ENCODE assay signal across 20 cellular contexts in the genomic region with DNA sequence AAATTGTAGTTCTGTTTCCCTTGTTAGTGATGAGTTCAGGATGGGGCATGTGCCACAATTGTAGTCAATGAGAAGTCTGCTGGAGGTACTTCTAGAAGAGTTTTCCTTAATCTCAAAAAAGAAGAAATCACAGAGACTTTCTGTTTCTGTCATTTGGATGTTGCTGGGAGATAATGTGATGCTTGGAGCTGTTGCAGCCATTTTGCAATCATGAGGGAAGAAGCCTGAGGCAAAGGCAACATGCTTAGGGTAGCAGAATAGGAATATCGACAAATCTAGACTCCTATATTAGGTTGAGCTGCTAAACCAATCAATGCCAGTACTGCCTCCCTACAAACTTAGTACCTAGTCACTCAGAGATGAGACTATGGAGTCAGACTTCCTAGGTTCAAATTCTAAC. TPM values are rescaled to one million over a fixed set of nuclear protein-coding genes. Genes with fewer than 3 reads are reported as not detected.
A peak's percentile ranks its signal among the peaks of the same experiment; 100 is the strongest.
DNase-seq lines count a peak whose midpoint lies in the region; ATAC-seq, FAIRE-seq and TF ChIP-seq lines count a peak whose summit lies in the region.
"Had no signal": no experiment of that assay in that cellular context is flagged by ENCODE, and none has a peak within 500 bp of the region (broad histone marks: within the 10 kb centered on the region; RNA-seq: fewer than 3 reads in every experiment).

No MANE protein-coding gene starts in this region.

- no peaks in the 10 kb centered on the region for H3K36me3 Mint-ChIP-seq in immature natural killer cell
- H3K36me3 Mint-ChIP-seq: CD8-positive, alpha-beta T cell had no signal

- TF ChIP-seq CTCF in left ventricle myocardium inferior (IDR thresholded peaks at IDR 0.05; ENCODE audit: borderline replicate concordance) (no peak), right atrium auricular region (IDR thresholded peaks at IDR 0.05) (no peak), GM12878 (IDR thresholded peaks at IDR 0.05 in 2 of 3, conservative IDR thresholded peaks at IDR 0.05 in 1 of 3; ENCODE audit: control insufficient read depth in 2 of 3, extremely low read depth in 1 of 3, insufficient read depth in 1 of 3, low read depth in 3 of 3, low read length in 3 of 3) (no peak), gastrocnemius medialis (IDR thresholded peaks at IDR 0.05 in 4 of 5, conservative IDR thresholded peaks at IDR 0.05 in 1 of 5) (no peak)

- no peak overlapping the region for H3K9ac ChIP-seq in GM12878 (ENCODE audit: control insufficient read depth, insufficient read depth, low read length)
- H3K9ac ChIP-seq: BLaER1 treated with 17β-estradiol and CSF1 and Interleukin-3, amounts not matched to agents 10 nM and 100 nM; GM23248 had no signal

- POLR2A ChIA-PET in GM12878 (lab: Charles Lee): interaction anchor here (1.3 to 2.2 kb wide), 2 partner anchors 27 to 31 kb away, joined by 4 to 7 read pairs; no protein-coding TSS in a partner anchor

- H3K9me3 ChIP-seq in left ventricle myocardium inferior (replicated peaks) (no peaks in the 10 kb centered on the region), right atrium auricular region (no peaks in the 10 kb centered on the region), GM12878 (replicated peaks; ENCODE audit: control insufficient read depth, insufficient read depth, low read length) (peaks cover 3% of the 10 kb centered on the region), gastrocnemius medialis (no peaks in the 10 kb centered on the region)
- H3K9me3 ChIP-seq: BLaER1 treated with 17β-estradiol and CSF1 and Interleukin-3, amounts not matched to agents 10 nM and 100 nM had no signal

- peaks cover 64 to 73% of the 10 kb centered on the region in 2 donors for H3K4me1 Mint-ChIP-seq in immature natural killer cell

- SMC1A ChIA-PET in GM12878 (lab: Charles Lee; ENCODE audit: uncharacterized antibody, unreplicated experiment): interaction anchor here (0.7 to 6.0 kb wide), 8 partner anchors 11 to 259 kb away, joined by 3 to 36 read pairs (median 4); no protein-coding TSS in a partner anchor

- H2AFZ ChIP-seq in GM12878 (ENCODE audit: control insufficient read depth, low read depth, low read length): no peak overlapping the region
- H2AFZ ChIP-seq: GM23248 had no signal

- no peak overlapping the region for H3K4me2 ChIP-seq in GM12878 (ENCODE audit: control insufficient read depth, insufficient read depth)
- H3K4me2 ChIP-seq: BLaER1 treated with 17β-estradiol and CSF1 and Interleukin-3, amounts not matched to agents 10 nM and 100 nM had no signal

- no peaks in the 10 kb centered on the region for H4K20me1 ChIP-seq in GM12878 (ENCODE audit: control insufficient read depth, insufficient read depth)
- H4K20me1 ChIP-seq: BLaER1 treated with 17β-estradiol and CSF1 and Interleukin-3, amounts not matched to agents 10 nM and 100 nM had no signal

- peak overlapping the region; percentile 31 to 91 (median 87) for H3K27ac Mint-ChIP-seq in immature natural killer cell
- H3K27ac Mint-ChIP-seq: CD8-positive, alpha-beta T cell; HFFc6; IgD-negative memory B cell had no signal

- CTCF ChIA-PET in GM12878 (lab: Yijun Ruan, JAX): interaction anchor here (0.9 to 2.3 kb wide), 5 partner anchors 32 to 280 kb away, joined by 3 to 12 read pairs (median 5); no protein-coding TSS in a partner anchor

- intact Hi-C loops in left ventricle myocardium inferior (cut with micrococcal nuclease) (loop anchor here (2.0 kb wide), 1 partner anchor 259 kb away; no protein-coding TSS in a partner anchor), GM12878 (cut with micrococcal nuclease; ENCODE audit: unreplicated experiment) (loop anchor here (1.0 kb wide), 1 partner anchor 27 kb away; no protein-coding TSS in a partner anchor), gastrocnemius medialis (cut with DNase I; ENCODE audit: low total_unique reads) (loop anchor here (5.0 kb wide), 1 partner anchor 36 kb away; the partner anchor contains the start of gene RFTN1)

- no peak for DNase-seq in left ventricle myocardium inferior
- DNase-seq in right atrium auricular region (ENCODE audit: low spot score): no peak
- DNase-seq in GM12878 (ENCODE audit: low read depth, low spot score): no peak
- DNase-seq in immature natural killer cell: no peak
- no peak for DNase-seq in gastrocnemius medialis
- DNase-seq in SK-N-DZ (ENCODE audit: low spot score): no peak
- DNase-seq in activated CD4-positive, CD25-positive, alpha-beta regulatory T cell treated with anti-CD3 and anti-CD28 coated beads, Interleukin-2, amount 50 U/mL, for 72 hours: no peak
- DNase-seq: Calu3; CD8-positive, alpha-beta T cell; DMS79 treated with DMSO at 0.1 percent for 48 hours; GF-D8 had no signal

- in situ Hi-C loops in GM12878 (cut with MboI): no loop called here
- in situ Hi-C loops in gastrocnemius medialis (cut with MboI; ENCODE audit: low sequenced_read_pairs in 4 of 4): loop anchor here in 1 of 4 donors (25.0 kb wide), 1 partner anchor 936 kb away; the partner anchor contains the start of genes BTD and HACL1

- H3K27ac ChIP-seq in left ventricle myocardium inferior (replicated peaks): peak overlapping the region; percentile 91
- no peak overlapping the region for H3K27ac ChIP-seq in right atrium auricular region
- no peak overlapping the region for H3K27ac ChIP-seq in GM12878 (ENCODE audit: control insufficient read depth, insufficient read depth)
- H3K27ac ChIP-seq in gastrocnemius medialis: peak overlapping the region; percentile 43 to 74 (median 70)
- H3K27ac ChIP-seq: BLaER1 treated with 17β-estradiol and CSF1 and Interleukin-3, amounts not matched to agents 10 nM and 100 nM had no signal

- H3K36me3 ChIP-seq in left ventricle myocardium inferior (no peaks in the 10 kb centered on the region), right atrium auricular region (no peaks in the 10 kb centered on the region), GM12878 (ENCODE audit: control insufficient read depth in 2 of 2, insufficient read depth in 2 of 2, low read length in 1 of 2) (no peaks in the 10 kb centered on the region), gastrocnemius medialis (no peaks in the 10 kb centered on the region)
- H3K36me3 ChIP-seq: BLaER1 treated with 17β-estradiol and CSF1 and Interleukin-3, amounts not matched to agents 10 nM and 100 nM had no signal

- TF ChIP-seq EP300 in GM12878 (IDR thresholded peaks at IDR 0.05; ENCODE audit: borderline replicate concordance in 1 of 2, control insufficient read depth in 1 of 2, low read depth in 2 of 2, low read length in 2 of 2): no peak

- no peak for TF ChIP-seq RAD21 in GM12878 (IDR thresholded peaks at IDR 0.05; ENCODE audit: insufficient read depth, low read depth, low read length)

- no peak for TF ChIP-seq POLR2A in GM12878 (IDR thresholded peaks at IDR 0.05; ENCODE audit: low read depth, low read length)
- no peak for TF ChIP-seq POLR2A in gastrocnemius medialis (IDR thresholded peaks at IDR 0.05)

- RAD21 ChIA-PET in GM12878 (lab: Charles Lee; ENCODE audit: unreplicated experiment): interaction anchor here (1.1 to 1.9 kb wide), 7 partner anchors 19 to 280 kb away, joined by 3 to 9 read pairs (median 4); no protein-coding TSS in a partner anchor

- H3K4me3 ChIP-seq in left ventricle myocardium inferior: no peak overlapping the region
- H3K4me3 ChIP-seq in right atrium auricular region: no peak overlapping the region
- no peak overlapping the region for H3K4me3 ChIP-seq in GM12878
- no peak overlapping the region for H3K4me3 ChIP-seq in gastrocnemius medialis
- H3K4me3 ChIP-seq: BLaER1 treated with 17β-estradiol and CSF1 and Interleukin-3, amounts not matched to agents 10 nM and 100 nM; GM23248 had no signal

- H3K4me3 Mint-ChIP-seq in immature natural killer cell: peak overlapping the region in 3 of 5 donors; percentile 1 to 42 (median 16)
- H3K4me3 Mint-ChIP-seq: B cell; CD8-positive, alpha-beta T cell; IgD-negative memory B cell had no signal

- ATAC-seq in GM12878 (no peak), gastrocnemius medialis (no peak)
- ATAC-seq: CD8-positive, alpha-beta T cell; HepG2 had no signal

- BruUV-seq in GM12878 (replicated peaks; lab: Mats Ljungman, UMichigan): no TSS peak

- H3K27me3 ChIP-seq in left ventricle myocardium inferior (ENCODE audit: low read depth) (no peaks in the 10 kb centered on the region), right atrium auricular region (no peaks in the 10 kb centered on the region), GM12878 (replicated peaks in 1 of 2; ENCODE audit: control insufficient read depth in 2 of 2, insufficient read depth in 2 of 2, low read length in 1 of 2) (no peaks in the 10 kb centered on the region), gastrocnemius medialis (no peaks in the 10 kb centered on the region)
- H3K27me3 ChIP-seq: BLaER1 treated with 17β-estradiol and CSF1 and Interleukin-3, amounts not matched to agents 10 nM and 100 nM had no signal

- FAIRE-seq in GM12878 (lab: Jason Lieb, UNC): no peak
- FAIRE-seq: GM12891, H54, HepG2 had no signal

- H3K79me2 ChIP-seq in GM12878 (ENCODE audit: control insufficient read depth, insufficient read depth, low read length): no peaks in the 10 kb centered on the region; the same call in 1 of the 2 replicates

- H3K9me3 Mint-ChIP-seq in immature natural killer cell: no peaks in the 10 kb centered on the region
- H3K9me3 Mint-ChIP-seq: HFFc6 had no signal

- peaks cover 0 to 10% (median 4%) of the 10 kb centered on the region in 3 donors for H3K27me3 Mint-ChIP-seq in immature natural killer cell (ENCODE audit: low read depth in 3 of 3)
- H3K27me3 Mint-ChIP-seq: B cell had no signal

- 90% methylated on average over 1 of the region's 1 CpG for WGBS in GM12878 (ENCODE audit: insufficient coverage, insufficient replicate concordance, low lambda C conversion rate, missing lambda C conversion rate)

- H3K4me1 ChIP-seq in left ventricle myocardium inferior (peaks cover 47% of the 10 kb centered on the region), right atrium auricular region (peaks cover 0 to 9% of the 10 kb centered on the region in 2 donors), GM12878 (ENCODE audit: control insufficient read depth, insufficient read depth, low read length) (peaks cover 13% of the 10 kb centered on the region), gastrocnemius medialis (peaks cover 2 to 23% of the 10 kb centered on the region in 2 donors)

RNA-seq across cellular contexts. Expression of gene RFTN1, which starts 34.5 kb away (rescaled TPM):
- 22.9 TPM for total RNA-seq in left ventricle myocardium inferior
- total RNA-seq in right atrium auricular region: 10 to 100 TPM; 15.9 to 33.6 TPM
- 377 and 379 TPM in 2 replicates for total RNA-seq in GM12878 (2013; cell fraction: nucleolus; rRNA removed)
- total RNA-seq in GM12878 (2014; rRNA removed): 154 and 163 TPM in 2 replicates
- 145 TPM in 2 replicates for total RNA-seq in GM12878 (2014; rRNA removed; fragmentation: Illumina TruSeq; extraction: Trizol)
- 166 and 176 TPM in 2 replicates for total RNA-seq in GM12878 (2021)
- polyA plus RNA-seq in GM12878 (2011; ENCODE audit: low read depth): 68.5 TPM
- 171 and 213 TPM in 2 replicates for polyA plus RNA-seq in GM12878 (2011; rRNA removed)
- polyA plus RNA-seq in GM12878 (2011; cell fraction: cytosol; rRNA removed): 284 and 352 TPM in 2 replicates
- polyA plus RNA-seq in GM12878 (2011; cell fraction: nucleus; rRNA removed): 306 TPM in 2 replicates
- 90.4 and 119 TPM in 2 replicates for polyA plus RNA-seq in GM12878 (2012)
- polyA plus RNA-seq in GM12878 (2014; fragmentation: Illumina TruSeq; extraction: Trizol): 146 and 170 TPM in 2 replicates
- 10 to 100 TPM; 20.6 to 38.9 TPM for polyA plus RNA-seq in GM12878 (2014; fragmentation: Nextera tagmentation; extraction: Ambion mirVana)
- 143 and 149 TPM in 2 replicates for polyA plus RNA-seq in GM12878 (2014; rRNA removed)
- polyA plus RNA-seq in GM12878 (2016; fragmentation: Nextera tagmentation; extraction: Ambion mirVana): 10 to 100 TPM; 46.3 to 61.9 TPM
- polyA minus RNA-seq in GM12878 (2011; rRNA and poly(A)+ RNA removed): 198 and 256 TPM in 2 replicates
- 85.5 and 87.8 TPM in 2 replicates for polyA minus RNA-seq in GM12878 (2011; cell fraction: cytosol; rRNA and poly(A)+ RNA removed)
- polyA minus RNA-seq in GM12878 (2011; cell fraction: nucleus; rRNA and poly(A)+ RNA removed): 129 and 203 TPM in 2 replicates
- polyA plus RNA-seq in immature natural killer cell: 100 to 1,000 TPM in 2 of 3 donors, 10 to 100 TPM in 1; 96.5 to 194 (median 109) TPM
- total RNA-seq in gastrocnemius medialis: 10 to 100 TPM; 10.7 to 22.8 (median 11.7) TPM
- 9.9 and 10.3 TPM in 2 replicates for polyA plus RNA-seq in SK-N-DZ (2014; cell fraction: cytosol; rRNA removed)
- 6.0 and 7.1 TPM in 2 replicates for polyA plus RNA-seq in SK-N-DZ (2014; cell fraction: nucleus; rRNA removed)
- total RNA-seq: HepG2 had no signal
- polyA plus RNA-seq: HepG2 had no signal

RNA-seq across cellular contexts. Expression of gene DAZL, which starts 57.3 kb away (rescaled TPM):
- total RNA-seq in left ventricle myocardium inferior (not detected), right atrium auricular region (not detected), GM12878 (2014; rRNA removed) (0.11 TPM in 2 replicates), GM12878 (2014; rRNA removed; fragmentation: Illumina TruSeq; extraction: Trizol) (0.13 and 0.14 TPM in 2 replicates), GM12878 (2021) (0.05 TPM in 1 of 2 replicates, not detected in the other), gastrocnemius medialis (not detected)
- total RNA-seq in GM12878 (2013; cell fraction: nucleolus; rRNA removed): not detected in 2 replicates
- not detected for polyA plus RNA-seq in GM12878 (2011; ENCODE audit: low read depth)
- polyA plus RNA-seq in GM12878 (2011; rRNA removed) (0.04 and 0.07 TPM in 2 replicates), GM12878 (2014; fragmentation: Illumina TruSeq; extraction: Trizol) (0.11 and 0.12 TPM in 2 replicates), GM12878 (2014; fragmentation: Nextera tagmentation; extraction: Ambion mirVana) (under 1 TPM; 0.20 to 0.23 TPM), GM12878 (2014; rRNA removed) (0.09 and 0.15 TPM in 2 replicates), GM12878 (2016; fragmentation: Nextera tagmentation; extraction: Ambion mirVana) (under 1 TPM; 0.10 to 0.48 TPM), immature natural killer cell (not detected)
- polyA plus RNA-seq in GM12878 (2011; cell fraction: cytosol; rRNA removed): 0.01 TPM in 1 of 2 replicates, not detected in the other
- polyA plus RNA-seq in GM12878 (2011; cell fraction: nucleus; rRNA removed): not detected in 2 replicates
- polyA plus RNA-seq in GM12878 (2012): 0.03 and 0.04 TPM in 2 replicates
- not detected in 2 replicates for polyA minus RNA-seq in GM12878 (2011; rRNA and poly(A)+ RNA removed)
- not detected in 2 replicates for polyA minus RNA-seq in GM12878 (2011; cell fraction: cytosol; rRNA and poly(A)+ RNA removed)
- polyA minus RNA-seq in GM12878 (2011; cell fraction: nucleus; rRNA and poly(A)+ RNA removed): not detected in 2 replicates
- polyA plus RNA-seq in SK-N-DZ (2014; cell fraction: cytosol; rRNA removed): not detected in 2 replicates
- polyA plus RNA-seq in SK-N-DZ (2014; cell fraction: nucleus; rRNA removed): not detected in 2 replicates
- total RNA-seq: A172; B cell; Calu3; CD8-positive, alpha-beta T cell; GM23248; HepG2; HFFc6 had no signal
- polyA plus RNA-seq: GM23248, HepG2, IgD-negative memory B cell had no signal

Comparison
In these comparisons a context has a peak if more than half of its experiments do, and no peak if none do; other contexts are left out.
1. H3K27ac ChIP-seq: peak in left ventricle myocardium inferior (single experiment) and gastrocnemius medialis (4 of 4); none in right atrium auricular region (0 of 2) and GM12878 (single experiment).